Comparison of ENCODE assay signal across 1 cellular context in the genomic region with DNA sequence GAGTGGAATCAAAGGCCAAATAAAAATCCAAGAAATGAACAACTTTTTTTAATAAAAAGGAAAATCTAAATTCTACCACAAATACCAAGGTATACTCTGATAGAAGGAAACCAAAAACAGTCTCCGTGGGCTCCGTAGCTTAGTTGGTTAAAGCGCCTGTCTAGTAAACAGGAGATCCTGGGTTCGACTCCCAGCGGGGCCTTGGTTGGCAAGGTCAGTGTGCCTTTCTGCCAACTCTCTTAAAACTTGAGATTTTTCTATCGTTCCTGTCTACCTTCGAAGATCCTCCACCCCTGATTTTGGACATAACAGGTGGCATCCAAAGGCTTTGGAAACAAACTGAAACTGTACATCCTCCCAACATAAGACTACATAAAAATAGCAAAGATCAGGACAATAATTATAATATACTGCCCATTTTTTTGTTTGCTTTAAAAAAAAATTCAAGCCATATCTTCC.
A peak's percentile ranks its signal among the peaks of the same experiment; 100 is the strongest.
TF ChIP-seq lines count a peak whose summit lies in the region.

No MANE protein-coding gene starts in this region.

TF ChIP-seq in K562, 482 proteins besides CTCF, POLR2A, EP300 and RAD21 (continued from another document and continues in another):
- TF ChIP-seq, protein P1, sequence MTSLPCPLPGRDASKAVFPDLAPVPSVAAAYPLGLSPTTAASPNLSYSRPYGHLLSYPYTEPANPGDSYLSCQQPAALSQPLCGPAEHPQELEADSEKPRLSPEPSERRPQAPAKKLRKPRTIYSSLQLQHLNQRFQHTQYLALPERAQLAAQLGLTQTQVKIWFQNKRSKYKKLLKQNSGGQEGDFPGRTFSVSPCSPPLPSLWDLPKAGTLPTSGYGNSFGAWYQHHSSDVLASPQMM (CRISPR knock-in tag; IDR thresholded peaks at IDR 0.05), result no peak
- TF ChIP-seq ZNF561 (CRISPR knock-in tag; conservative IDR thresholded peaks at IDR 0.05), result no peak
- no peak for TF ChIP-seq ZNF778 (CRISPR knock-in tag; IDR thresholded peaks at IDR 0.05)
- TF ChIP-seq, protein P2, sequence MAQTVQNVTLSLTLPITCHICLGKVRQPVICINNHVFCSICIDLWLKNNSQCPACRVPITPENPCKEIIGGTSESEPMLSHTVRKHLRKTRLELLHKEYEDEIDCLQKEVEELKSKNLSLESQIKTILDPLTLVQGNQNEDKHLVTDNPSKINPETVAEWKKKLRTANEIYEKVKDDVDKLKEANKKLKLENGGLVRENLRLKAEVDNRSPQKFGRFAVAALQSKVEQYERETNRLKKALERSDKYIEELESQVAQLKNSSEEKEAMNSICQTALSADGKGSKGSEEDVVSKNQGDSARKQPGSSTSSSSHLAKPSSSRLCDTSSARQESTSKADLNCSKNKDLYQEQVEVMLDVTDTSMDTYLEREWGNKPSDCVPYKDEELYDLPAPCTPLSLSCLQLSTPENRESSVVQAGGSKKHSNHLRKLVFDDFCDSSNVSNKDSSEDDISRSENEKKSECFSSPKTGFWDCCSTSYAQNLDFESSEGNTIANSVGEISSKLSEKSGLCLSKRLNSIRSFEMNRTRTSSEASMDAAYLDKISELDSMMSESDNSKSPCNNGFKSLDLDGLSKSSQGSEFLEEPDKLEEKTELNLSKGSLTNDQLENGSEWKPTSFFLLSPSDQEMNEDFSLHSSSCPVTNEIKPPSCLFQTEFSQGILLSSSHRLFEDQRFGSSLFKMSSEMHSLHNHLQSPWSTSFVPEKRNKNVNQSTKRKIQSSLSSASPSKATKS (CRISPR knock-in tag; IDR thresholded peaks at IDR 0.05), result no peak
- no peak for TF ChIP-seq PTRF (tag; IDR thresholded peaks at IDR 0.05)
- TF ChIP-seq, protein P3, sequence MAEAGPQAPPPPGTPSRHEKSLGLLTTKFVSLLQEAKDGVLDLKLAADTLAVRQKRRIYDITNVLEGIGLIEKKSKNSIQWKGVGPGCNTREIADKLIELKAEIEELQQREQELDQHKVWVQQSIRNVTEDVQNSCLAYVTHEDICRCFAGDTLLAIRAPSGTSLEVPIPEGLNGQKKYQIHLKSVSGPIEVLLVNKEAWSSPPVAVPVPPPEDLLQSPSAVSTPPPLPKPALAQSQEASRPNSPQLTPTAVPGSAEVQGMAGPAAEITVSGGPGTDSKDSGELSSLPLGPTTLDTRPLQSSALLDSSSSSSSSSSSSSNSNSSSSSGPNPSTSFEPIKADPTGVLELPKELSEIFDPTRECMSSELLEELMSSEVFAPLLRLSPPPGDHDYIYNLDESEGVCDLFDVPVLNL (CRISPR knock-in tag; IDR thresholded peaks at IDR 0.05; ENCODE audit: low read depth), result no peak
- TF ChIP-seq, protein P4, sequence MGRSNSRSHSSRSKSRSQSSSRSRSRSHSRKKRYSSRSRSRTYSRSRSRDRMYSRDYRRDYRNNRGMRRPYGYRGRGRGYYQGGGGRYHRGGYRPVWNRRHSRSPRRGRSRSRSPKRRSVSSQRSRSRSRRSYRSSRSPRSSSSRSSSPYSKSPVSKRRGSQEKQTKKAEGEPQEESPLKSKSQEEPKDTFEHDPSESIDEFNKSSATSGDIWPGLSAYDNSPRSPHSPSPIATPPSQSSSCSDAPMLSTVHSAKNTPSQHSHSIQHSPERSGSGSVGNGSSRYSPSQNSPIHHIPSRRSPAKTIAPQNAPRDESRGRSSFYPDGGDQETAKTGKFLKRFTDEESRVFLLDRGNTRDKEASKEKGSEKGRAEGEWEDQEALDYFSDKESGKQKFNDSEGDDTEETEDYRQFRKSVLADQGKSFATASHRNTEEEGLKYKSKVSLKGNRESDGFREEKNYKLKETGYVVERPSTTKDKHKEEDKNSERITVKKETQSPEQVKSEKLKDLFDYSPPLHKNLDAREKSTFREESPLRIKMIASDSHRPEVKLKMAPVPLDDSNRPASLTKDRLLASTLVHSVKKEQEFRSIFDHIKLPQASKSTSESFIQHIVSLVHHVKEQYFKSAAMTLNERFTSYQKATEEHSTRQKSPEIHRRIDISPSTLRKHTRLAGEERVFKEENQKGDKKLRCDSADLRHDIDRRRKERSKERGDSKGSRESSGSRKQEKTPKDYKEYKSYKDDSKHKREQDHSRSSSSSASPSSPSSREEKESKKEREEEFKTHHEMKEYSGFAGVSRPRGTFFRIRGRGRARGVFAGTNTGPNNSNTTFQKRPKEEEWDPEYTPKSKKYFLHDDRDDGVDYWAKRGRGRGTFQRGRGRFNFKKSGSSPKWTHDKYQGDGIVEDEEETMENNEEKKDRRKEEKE (IDR thresholded peaks at IDR 0.05; ENCODE audit: borderline replicate concordance in 1 of 2, control insufficient read depth in 1 of 2, low read depth in 2 of 2, low read length in 1 of 2), result peak in 1 of 2 experiments; percentile 72; a peak in 1 of 4 replicates
- TF ChIP-seq POLR2AphosphoS5 (IDR thresholded peaks at IDR 0.05; ENCODE audit: control insufficient read depth, insufficient read depth, low read depth, low read length), result no peak
- no peak for TF ChIP-seq ZNF589 (CRISPR knock-in tag; IDR thresholded peaks at IDR 0.05; ENCODE audit: low read depth)
- no peak for TF ChIP-seq KAT7 (CRISPR knock-in tag; IDR thresholded peaks at IDR 0.05; ENCODE audit: borderline replicate concordance)
- TF ChIP-seq ZNF830 (CRISPR knock-in tag; IDR thresholded peaks at IDR 0.05), result no peak
- TF ChIP-seq RBFOX2 (IDR thresholded peaks at IDR 0.05; ENCODE audit: low read depth, low read length), result no peak
- TF ChIP-seq, protein P5, sequence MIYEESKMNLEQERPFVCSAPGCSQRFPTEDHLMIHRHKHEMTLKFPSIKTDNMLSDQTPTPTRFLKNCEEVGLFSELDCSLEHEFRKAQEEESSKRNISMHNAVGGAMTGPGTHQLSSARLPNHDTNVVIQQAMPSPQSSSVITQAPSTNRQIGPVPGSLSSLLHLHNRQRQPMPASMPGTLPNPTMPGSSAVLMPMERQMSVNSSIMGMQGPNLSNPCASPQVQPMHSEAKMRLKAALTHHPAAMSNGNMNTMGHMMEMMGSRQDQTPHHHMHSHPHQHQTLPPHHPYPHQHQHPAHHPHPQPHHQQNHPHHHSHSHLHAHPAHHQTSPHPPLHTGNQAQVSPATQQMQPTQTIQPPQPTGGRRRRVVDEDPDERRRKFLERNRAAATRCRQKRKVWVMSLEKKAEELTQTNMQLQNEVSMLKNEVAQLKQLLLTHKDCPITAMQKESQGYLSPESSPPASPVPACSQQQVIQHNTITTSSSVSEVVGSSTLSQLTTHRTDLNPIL (CRISPR knock-in tag; IDR thresholded peaks at IDR 0.05), result no peak
- TF ChIP-seq MAFG (tag; conservative IDR thresholded peaks at IDR 0.05), result no peak
- TF ChIP-seq, protein P6, sequence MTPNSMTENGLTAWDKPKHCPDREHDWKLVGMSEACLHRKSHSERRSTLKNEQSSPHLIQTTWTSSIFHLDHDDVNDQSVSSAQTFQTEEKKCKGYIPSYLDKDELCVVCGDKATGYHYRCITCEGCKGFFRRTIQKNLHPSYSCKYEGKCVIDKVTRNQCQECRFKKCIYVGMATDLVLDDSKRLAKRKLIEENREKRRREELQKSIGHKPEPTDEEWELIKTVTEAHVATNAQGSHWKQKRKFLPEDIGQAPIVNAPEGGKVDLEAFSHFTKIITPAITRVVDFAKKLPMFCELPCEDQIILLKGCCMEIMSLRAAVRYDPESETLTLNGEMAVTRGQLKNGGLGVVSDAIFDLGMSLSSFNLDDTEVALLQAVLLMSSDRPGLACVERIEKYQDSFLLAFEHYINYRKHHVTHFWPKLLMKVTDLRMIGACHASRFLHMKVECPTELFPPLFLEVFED (CRISPR knock-in tag; conservative IDR thresholded peaks at IDR 0.05), result no peak
- TF ChIP-seq PHF21A (IDR thresholded peaks at IDR 0.05; ENCODE audit: borderline replicate concordance, low read depth), result peak; percentile 70; the same call in 1 of the 2 replicates
- no peak for TF ChIP-seq CBX5 (IDR thresholded peaks at IDR 0.05; ENCODE audit: borderline replicate concordance, low read depth)
- no peak for TF ChIP-seq FOSL1 (tag; conservative IDR thresholded peaks at IDR 0.05)
- no peak for TF ChIP-seq ZC3H11A (IDR thresholded peaks at IDR 0.05; ENCODE audit: low read depth, low read length)
- TF ChIP-seq CBFA2T2 (conservative IDR thresholded peaks at IDR 0.05), result no peak
- no peak for TF ChIP-seq CBFB (CRISPR knock-in tag; IDR thresholded peaks at IDR 0.05)
- TF ChIP-seq ZNF551 (CRISPR knock-in tag; IDR thresholded peaks at IDR 0.05), result no peak
- TF ChIP-seq SMARCA4 (IDR thresholded peaks at IDR 0.05), result no peak
- TF ChIP-seq BACH1 (tag; IDR thresholded peaks at IDR 0.05), result no peak
- no peak for TF ChIP-seq SAFB2 (IDR thresholded peaks at IDR 0.05; ENCODE audit: borderline replicate concordance, low read depth, low read length, severe bottlenecking)
- no peak for TF ChIP-seq STAT5B (CRISPR knock-in tag; IDR thresholded peaks at IDR 0.05)
- TF ChIP-seq HNRNPK (IDR thresholded peaks at IDR 0.05; ENCODE audit: low read depth, low read length, poor library complexity, severe bottlenecking), result no peak
- TF ChIP-seq ZNF217 (CRISPR knock-in tag; IDR thresholded peaks at IDR 0.05), result no peak
- no peak for TF ChIP-seq ETV6 (IDR thresholded peaks at IDR 0.05; ENCODE audit: borderline replicate concordance in 1 of 2, low read depth in 2 of 2, low read length in 1 of 2)
- TF ChIP-seq ETV6 (CRISPR knock-in tag; IDR thresholded peaks at IDR 0.05; ENCODE audit: borderline replicate concordance), result no peak
- no peak for TF ChIP-seq ZNF707 (CRISPR knock-in tag; conservative IDR thresholded peaks at IDR 0.05)
- no peak for TF ChIP-seq ELF2 (CRISPR knock-in tag; IDR thresholded peaks at IDR 0.05)
- no peak for TF ChIP-seq MEF2D (tag; conservative IDR thresholded peaks at IDR 0.05; ENCODE audit: low read depth)
- TF ChIP-seq HOXB6 (CRISPR knock-in tag; IDR thresholded peaks at IDR 0.05; ENCODE audit: borderline replicate concordance), result no peak
- TF ChIP-seq NCOA4 (IDR thresholded peaks at IDR 0.05; ENCODE audit: partially characterized antibody), result no peak
- no peak for TF ChIP-seq FOXP1 (CRISPR knock-in tag; IDR thresholded peaks at IDR 0.05)
- TF ChIP-seq MCM7 (IDR thresholded peaks at IDR 0.05), result no peak
- TF ChIP-seq ZNF436 (CRISPR knock-in tag; IDR thresholded peaks at IDR 0.05), result no peak
- no peak for TF ChIP-seq NRF1 (conservative IDR thresholded peaks at IDR 0.05 in 1 of 2, IDR thresholded peaks at IDR 0.05 in 1 of 2)
- TF ChIP-seq MTA2 (IDR thresholded peaks at IDR 0.05; ENCODE audit: low read depth), result 0 out of 2 replicates have a peak, but pooled peaks have one; percentile 24
- TF ChIP-seq PHB2 (IDR thresholded peaks at IDR 0.05; ENCODE audit: low read depth), result no peak
- TF ChIP-seq, protein P7, sequence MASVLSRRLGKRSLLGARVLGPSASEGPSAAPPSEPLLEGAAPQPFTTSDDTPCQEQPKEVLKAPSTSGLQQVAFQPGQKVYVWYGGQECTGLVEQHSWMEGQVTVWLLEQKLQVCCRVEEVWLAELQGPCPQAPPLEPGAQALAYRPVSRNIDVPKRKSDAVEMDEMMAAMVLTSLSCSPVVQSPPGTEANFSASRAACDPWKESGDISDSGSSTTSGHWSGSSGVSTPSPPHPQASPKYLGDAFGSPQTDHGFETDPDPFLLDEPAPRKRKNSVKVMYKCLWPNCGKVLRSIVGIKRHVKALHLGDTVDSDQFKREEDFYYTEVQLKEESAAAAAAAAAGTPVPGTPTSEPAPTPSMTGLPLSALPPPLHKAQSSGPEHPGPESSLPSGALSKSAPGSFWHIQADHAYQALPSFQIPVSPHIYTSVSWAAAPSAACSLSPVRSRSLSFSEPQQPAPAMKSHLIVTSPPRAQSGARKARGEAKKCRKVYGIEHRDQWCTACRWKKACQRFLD (CRISPR knock-in tag; IDR thresholded peaks at IDR 0.05), result 0 out of 2 replicates have a peak, but pooled peaks have one; percentile 0
- TF ChIP-seq MTA3 (IDR thresholded peaks at IDR 0.05; ENCODE audit: borderline replicate concordance), result no peak; the same call in 1 of the 2 replicates
- peak; percentile 41 to 72; a peak in 1 of 4 replicates for TF ChIP-seq ARNT (IDR thresholded peaks at IDR 0.05)
- no peak for TF ChIP-seq SRSF1 (IDR thresholded peaks at IDR 0.05; ENCODE audit: low read depth, low read length)
- no peak for TF ChIP-seq POU5F1 (IDR thresholded peaks at IDR 0.05; ENCODE audit: borderline replicate concordance, low read depth, low read length, partially characterized antibody)
- TF ChIP-seq TEAD1 (CRISPR knock-in tag; IDR thresholded peaks at IDR 0.05), result no peak
- no peak for TF ChIP-seq ZNF232 (CRISPR knock-in tag; IDR thresholded peaks at IDR 0.05)
- TF ChIP-seq SMARCA5 (IDR thresholded peaks at IDR 0.05), result 0 out of 2 replicates have a peak, but pooled peaks have one; percentile 18
- TF ChIP-seq, protein P8, sequence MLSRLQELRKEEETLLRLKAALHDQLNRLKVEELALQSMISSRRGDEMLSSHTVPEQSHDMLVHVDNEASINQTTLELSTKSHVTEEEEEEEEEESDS (CRISPR knock-in tag; IDR thresholded peaks at IDR 0.05), result no peak
- TF ChIP-seq ZNF24 (IDR thresholded peaks at IDR 0.05), result peak; percentile 60
- no peak for TF ChIP-seq MXI1 (IDR thresholded peaks at IDR 0.05; ENCODE audit: low read depth, low read length)
- TF ChIP-seq, protein P9, sequence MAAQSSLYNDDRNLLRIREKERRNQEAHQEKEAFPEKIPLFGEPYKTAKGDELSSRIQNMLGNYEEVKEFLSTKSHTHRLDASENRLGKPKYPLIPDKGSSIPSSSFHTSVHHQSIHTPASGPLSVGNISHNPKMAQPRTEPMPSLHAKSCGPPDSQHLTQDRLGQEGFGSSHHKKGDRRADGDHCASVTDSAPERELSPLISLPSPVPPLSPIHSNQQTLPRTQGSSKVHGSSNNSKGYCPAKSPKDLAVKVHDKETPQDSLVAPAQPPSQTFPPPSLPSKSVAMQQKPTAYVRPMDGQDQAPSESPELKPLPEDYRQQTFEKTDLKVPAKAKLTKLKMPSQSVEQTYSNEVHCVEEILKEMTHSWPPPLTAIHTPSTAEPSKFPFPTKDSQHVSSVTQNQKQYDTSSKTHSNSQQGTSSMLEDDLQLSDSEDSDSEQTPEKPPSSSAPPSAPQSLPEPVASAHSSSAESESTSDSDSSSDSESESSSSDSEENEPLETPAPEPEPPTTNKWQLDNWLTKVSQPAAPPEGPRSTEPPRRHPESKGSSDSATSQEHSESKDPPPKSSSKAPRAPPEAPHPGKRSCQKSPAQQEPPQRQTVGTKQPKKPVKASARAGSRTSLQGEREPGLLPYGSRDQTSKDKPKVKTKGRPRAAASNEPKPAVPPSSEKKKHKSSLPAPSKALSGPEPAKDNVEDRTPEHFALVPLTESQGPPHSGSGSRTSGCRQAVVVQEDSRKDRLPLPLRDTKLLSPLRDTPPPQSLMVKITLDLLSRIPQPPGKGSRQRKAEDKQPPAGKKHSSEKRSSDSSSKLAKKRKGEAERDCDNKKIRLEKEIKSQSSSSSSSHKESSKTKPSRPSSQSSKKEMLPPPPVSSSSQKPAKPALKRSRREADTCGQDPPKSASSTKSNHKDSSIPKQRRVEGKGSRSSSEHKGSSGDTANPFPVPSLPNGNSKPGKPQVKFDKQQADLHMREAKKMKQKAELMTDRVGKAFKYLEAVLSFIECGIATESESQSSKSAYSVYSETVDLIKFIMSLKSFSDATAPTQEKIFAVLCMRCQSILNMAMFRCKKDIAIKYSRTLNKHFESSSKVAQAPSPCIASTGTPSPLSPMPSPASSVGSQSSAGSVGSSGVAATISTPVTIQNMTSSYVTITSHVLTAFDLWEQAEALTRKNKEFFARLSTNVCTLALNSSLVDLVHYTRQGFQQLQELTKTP (IDR thresholded peaks at IDR 0.05; ENCODE audit: low read depth in 1 of 2, partially characterized antibody in 2 of 2), result no peak
- peak; percentile 80; the same call in 1 of the 2 replicates for TF ChIP-seq XRCC5 (IDR thresholded peaks at IDR 0.05; ENCODE audit: low read depth, low read length)
- TF ChIP-seq ESRRA (IDR thresholded peaks at IDR 0.05; ENCODE audit: borderline replicate concordance, low read depth), result peak; percentile 66; the same call in 1 of the 2 replicates
- TF ChIP-seq EWSR1 (IDR thresholded peaks at IDR 0.05; ENCODE audit: borderline replicate concordance, low read depth, partially characterized antibody), result no peak
- TF ChIP-seq RHOXF2B (CRISPR knock-in tag; conservative IDR thresholded peaks at IDR 0.05), result no peak
- no peak for TF ChIP-seq MIER1 (IDR thresholded peaks at IDR 0.05; ENCODE audit: low read depth)
- no peak for TF ChIP-seq SMARCE1 (IDR thresholded peaks at IDR 0.05)
- peak; percentile 88 for TF ChIP-seq NBN (IDR thresholded peaks at IDR 0.05; ENCODE audit: low read depth)
